In the genomic region with DNA sequence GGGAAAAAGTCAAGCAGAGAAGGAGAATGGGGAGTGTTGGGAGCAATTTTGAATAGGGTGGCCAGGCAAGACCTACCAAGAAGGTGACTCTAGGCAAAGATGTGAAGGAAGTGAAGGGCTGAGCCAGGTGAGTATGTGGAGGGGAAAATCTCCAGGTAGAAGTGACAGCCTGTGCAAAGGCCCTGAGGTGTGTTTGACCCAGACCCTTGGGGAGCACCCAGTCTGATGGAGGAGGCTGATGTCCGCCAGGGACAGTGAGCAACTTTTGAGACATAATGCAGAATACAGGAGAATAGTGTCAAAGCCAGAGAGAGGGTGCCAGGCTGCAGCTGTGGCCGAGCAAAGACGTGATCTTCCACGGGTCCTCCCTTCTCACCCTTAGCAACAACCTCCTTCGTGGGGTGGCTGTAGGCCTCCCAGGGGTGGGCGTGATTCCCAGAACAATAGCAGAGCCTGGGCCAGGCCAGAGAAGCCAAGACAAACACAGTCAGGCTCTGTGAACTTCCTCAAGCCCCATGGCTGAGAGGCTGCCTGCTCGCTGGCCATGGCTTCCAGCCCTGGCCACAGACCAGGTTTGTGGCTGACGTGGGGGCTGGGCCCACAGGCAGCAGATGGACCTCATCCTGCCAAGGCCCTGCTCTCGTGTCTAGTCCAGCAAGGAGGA, we compare ENCODE assay signal across 8 cellular contexts. TPM values are rescaled to one million over a fixed set of nuclear protein-coding genes. Genes with fewer than 3 reads are reported as not detected.
DNase-seq lines count a peak whose midpoint lies in the region; ATAC-seq and TF ChIP-seq lines count a peak whose summit lies in the region.

No MANE protein-coding gene starts in this region.

- H3K27me3 ChIP-seq in adipocyte (replicated peaks; ENCODE audit: control insufficient read depth, insufficient read depth, low read length) (no peaks in the 10 kb centered on the region), heart left ventricle (peaks cover 0 to 8% (median 0%) of the 10 kb centered on the region in 9 donors), sigmoid colon (no peaks in the 10 kb centered on the region), SJCRH30 (no peaks in the 10 kb centered on the region)

- H3K4me3 ChIP-seq in adipocyte (ENCODE audit: low read length): no peak overlapping the region
- no peak overlapping the region for H3K4me3 ChIP-seq in heart left ventricle
- H3K4me3 ChIP-seq in sigmoid colon: no peak overlapping the region
- H3K4me3 ChIP-seq in SJCRH30: no peak overlapping the region

- peak overlapping the region in 7 of 12 donors; percentile 16 to 48 (median 33) for H3K27ac ChIP-seq in heart left ventricle
- peak overlapping the region in 3 of 4 donors; percentile 33 to 75 (median 40) for H3K27ac ChIP-seq in sigmoid colon
- H3K27ac ChIP-seq in SJCRH30: no peak overlapping the region

- intact Hi-C loops in heart left ventricle (cut with DNase I) (loop anchor here in 8 of 10 donors (2.0 to 10.0 kb wide), 8 partner anchors 22 to 806 kb away; partner anchors contain the start of gene SLC6A6 (in 3 of the 8)), sigmoid colon (cut with DNase I) (loop anchor here (10.0 kb wide), 1 partner anchor 566 kb away; no protein-coding TSS in a partner anchor)

- H3K4me1 ChIP-seq in adipocyte (ENCODE audit: control insufficient read depth, insufficient read depth, low read length) (peaks cover 20% of the 10 kb centered on the region), heart left ventricle (peaks cover 0 to 51% (median 19%) of the 10 kb centered on the region in 12 donors), sigmoid colon (peaks cover 0 to 23% (median 14%) of the 10 kb centered on the region in 4 donors), SJCRH30 (peaks cover 5% of the 10 kb centered on the region; the same call in 1 of the 2 replicates)

- peaks cover 15% of the 10 kb centered on the region for H3K36me3 ChIP-seq in adipocyte (ENCODE audit: control insufficient read depth, insufficient read depth, low read length, severe bottlenecking)
- peaks cover 0 to 96% (median 30%) of the 10 kb centered on the region in 9 donors for H3K36me3 ChIP-seq in heart left ventricle
- peaks cover 0 to 9% (median 0%) of the 10 kb centered on the region in 4 donors for H3K36me3 ChIP-seq in sigmoid colon
- no peaks in the 10 kb centered on the region for H3K36me3 ChIP-seq in SJCRH30

- no peak for TF ChIP-seq POLR2A in heart left ventricle (IDR thresholded peaks at IDR 0.05)
- no peak for TF ChIP-seq POLR2A in sigmoid colon (IDR thresholded peaks at IDR 0.05)

- DNase-seq in HCEC 1CT (peak; percentile 54), adipocyte (ENCODE audit: low read depth) (peak; percentile 86), heart left ventricle (peak; percentile 78 to 86 (median 84)), sigmoid colon (peak; percentile 81), SJCRH30 (no peak), NOMO-1 treated with DMSO at 0.1 percent for 48 hours (lab: John Stamatoyannopoulos, UW; ENCODE audit: unreplicated experiment) (no peak)
- DNase-seq in activated CD4-positive, alpha-beta T cell treated with anti-CD3 and anti-CD28 coated beads for 4 hours: no peak

- TF ChIP-seq CTCF in heart left ventricle (IDR thresholded peaks at IDR 0.05) (no peak), sigmoid colon (IDR thresholded peaks at IDR 0.05) (no peak)

- peak in 1 of 4 donors; percentile 35 for TF ChIP-seq EP300 in sigmoid colon (IDR thresholded peaks at IDR 0.05)

- WGBS in heart left ventricle, 4 donors: 46 to 52% (median 49%) methylated on average over 7 to 9 of the region's 9 CpGs
- WGBS in sigmoid colon, 2 donors: 40 to 61% methylated on average over 9 of the region's 9 CpGs

- peak; percentile 71 to 89 (median 81) for ATAC-seq in heart left ventricle
- ATAC-seq in HG03039 (IDR thresholded peaks at IDR 0.05; ENCODE audit: unreplicated experiment): no peak

- no peaks in the 10 kb centered on the region for H3K9me3 ChIP-seq in adipocyte (ENCODE audit: control insufficient read depth, low read length)
- H3K9me3 ChIP-seq in heart left ventricle: no peaks in the 10 kb centered on the region
- H3K9me3 ChIP-seq in sigmoid colon: no peaks in the 10 kb centered on the region
- no peaks in the 10 kb centered on the region for H3K9me3 ChIP-seq in SJCRH30 (replicated peaks)

- peak overlapping the region; percentile 15 for H3K9ac ChIP-seq in adipocyte (ENCODE audit: low read length)

RNA-seq across cellular contexts. Expression of gene SLC6A6, which starts 58.1 kb away (rescaled TPM):
- total RNA-seq in heart left ventricle (100 to 1,000 TPM in 1 of 9 donors, 10 to 100 TPM in 8; 17.5 to 101 (median 34.9) TPM), sigmoid colon (10 to 100 TPM in 1 of 4 donors, 1 to 10 TPM in 3; 6.4 to 19.1 (median 9.1) TPM)
- polyA plus RNA-seq in heart left ventricle (100 to 1,000 TPM in 1 of 2 donors, 1 to 10 TPM in 1; 9.1 to 121 TPM), sigmoid colon (1 to 10 TPM; 2.3 to 8.4 (median 2.4) TPM)
- total RNA-seq in SJCRH30 (2014; rRNA removed; shearing (Covaris generic)): 10.5 and 10.9 TPM in 2 replicates

Comparison
In these comparisons a context has a peak if more than half of its experiments do, and no peak if none do; other contexts are left out.
1. DNase-seq: peak in HCEC 1CT (single experiment), adipocyte (single experiment), heart left ventricle (5 of 5) and sigmoid colon (single experiment); none in SJCRH30 (0 of 2), NOMO-1 treated with DMSO at 0.1 percent for 48 hours (single experiment) and activated CD4-positive, alpha-beta T cell treated with anti-CD3 and anti-CD28 coated beads for 4 hours (0 of 2).